ENCODE assay signal across 1 cellular context in the genomic region with DNA sequence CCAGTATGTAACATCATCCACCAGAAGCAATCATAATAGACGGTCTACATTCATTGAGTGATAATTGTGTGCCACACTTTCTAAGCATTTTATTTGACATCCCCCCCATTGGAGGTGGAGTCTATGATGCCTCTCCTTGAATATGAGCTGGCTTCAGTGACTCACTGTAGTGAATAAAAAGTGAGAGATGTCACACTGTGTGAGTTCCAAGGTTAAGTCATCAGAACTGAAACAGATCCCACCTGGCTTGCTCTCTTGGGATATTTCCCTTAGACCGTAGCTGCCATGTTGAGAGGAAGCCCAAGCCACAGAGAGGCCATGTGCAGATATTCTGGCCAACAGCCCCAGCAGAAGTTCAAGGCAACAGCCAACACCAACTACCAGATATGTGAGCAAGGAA.
TF ChIP-seq lines count a peak whose summit lies in the region.

No MANE protein-coding gene starts in this region.

TF ChIP-seq in GM23338, 12 proteins besides CTCF, POLR2A, EP300 and RAD21 (continued from another document):
- TF ChIP-seq, protein P1, sequence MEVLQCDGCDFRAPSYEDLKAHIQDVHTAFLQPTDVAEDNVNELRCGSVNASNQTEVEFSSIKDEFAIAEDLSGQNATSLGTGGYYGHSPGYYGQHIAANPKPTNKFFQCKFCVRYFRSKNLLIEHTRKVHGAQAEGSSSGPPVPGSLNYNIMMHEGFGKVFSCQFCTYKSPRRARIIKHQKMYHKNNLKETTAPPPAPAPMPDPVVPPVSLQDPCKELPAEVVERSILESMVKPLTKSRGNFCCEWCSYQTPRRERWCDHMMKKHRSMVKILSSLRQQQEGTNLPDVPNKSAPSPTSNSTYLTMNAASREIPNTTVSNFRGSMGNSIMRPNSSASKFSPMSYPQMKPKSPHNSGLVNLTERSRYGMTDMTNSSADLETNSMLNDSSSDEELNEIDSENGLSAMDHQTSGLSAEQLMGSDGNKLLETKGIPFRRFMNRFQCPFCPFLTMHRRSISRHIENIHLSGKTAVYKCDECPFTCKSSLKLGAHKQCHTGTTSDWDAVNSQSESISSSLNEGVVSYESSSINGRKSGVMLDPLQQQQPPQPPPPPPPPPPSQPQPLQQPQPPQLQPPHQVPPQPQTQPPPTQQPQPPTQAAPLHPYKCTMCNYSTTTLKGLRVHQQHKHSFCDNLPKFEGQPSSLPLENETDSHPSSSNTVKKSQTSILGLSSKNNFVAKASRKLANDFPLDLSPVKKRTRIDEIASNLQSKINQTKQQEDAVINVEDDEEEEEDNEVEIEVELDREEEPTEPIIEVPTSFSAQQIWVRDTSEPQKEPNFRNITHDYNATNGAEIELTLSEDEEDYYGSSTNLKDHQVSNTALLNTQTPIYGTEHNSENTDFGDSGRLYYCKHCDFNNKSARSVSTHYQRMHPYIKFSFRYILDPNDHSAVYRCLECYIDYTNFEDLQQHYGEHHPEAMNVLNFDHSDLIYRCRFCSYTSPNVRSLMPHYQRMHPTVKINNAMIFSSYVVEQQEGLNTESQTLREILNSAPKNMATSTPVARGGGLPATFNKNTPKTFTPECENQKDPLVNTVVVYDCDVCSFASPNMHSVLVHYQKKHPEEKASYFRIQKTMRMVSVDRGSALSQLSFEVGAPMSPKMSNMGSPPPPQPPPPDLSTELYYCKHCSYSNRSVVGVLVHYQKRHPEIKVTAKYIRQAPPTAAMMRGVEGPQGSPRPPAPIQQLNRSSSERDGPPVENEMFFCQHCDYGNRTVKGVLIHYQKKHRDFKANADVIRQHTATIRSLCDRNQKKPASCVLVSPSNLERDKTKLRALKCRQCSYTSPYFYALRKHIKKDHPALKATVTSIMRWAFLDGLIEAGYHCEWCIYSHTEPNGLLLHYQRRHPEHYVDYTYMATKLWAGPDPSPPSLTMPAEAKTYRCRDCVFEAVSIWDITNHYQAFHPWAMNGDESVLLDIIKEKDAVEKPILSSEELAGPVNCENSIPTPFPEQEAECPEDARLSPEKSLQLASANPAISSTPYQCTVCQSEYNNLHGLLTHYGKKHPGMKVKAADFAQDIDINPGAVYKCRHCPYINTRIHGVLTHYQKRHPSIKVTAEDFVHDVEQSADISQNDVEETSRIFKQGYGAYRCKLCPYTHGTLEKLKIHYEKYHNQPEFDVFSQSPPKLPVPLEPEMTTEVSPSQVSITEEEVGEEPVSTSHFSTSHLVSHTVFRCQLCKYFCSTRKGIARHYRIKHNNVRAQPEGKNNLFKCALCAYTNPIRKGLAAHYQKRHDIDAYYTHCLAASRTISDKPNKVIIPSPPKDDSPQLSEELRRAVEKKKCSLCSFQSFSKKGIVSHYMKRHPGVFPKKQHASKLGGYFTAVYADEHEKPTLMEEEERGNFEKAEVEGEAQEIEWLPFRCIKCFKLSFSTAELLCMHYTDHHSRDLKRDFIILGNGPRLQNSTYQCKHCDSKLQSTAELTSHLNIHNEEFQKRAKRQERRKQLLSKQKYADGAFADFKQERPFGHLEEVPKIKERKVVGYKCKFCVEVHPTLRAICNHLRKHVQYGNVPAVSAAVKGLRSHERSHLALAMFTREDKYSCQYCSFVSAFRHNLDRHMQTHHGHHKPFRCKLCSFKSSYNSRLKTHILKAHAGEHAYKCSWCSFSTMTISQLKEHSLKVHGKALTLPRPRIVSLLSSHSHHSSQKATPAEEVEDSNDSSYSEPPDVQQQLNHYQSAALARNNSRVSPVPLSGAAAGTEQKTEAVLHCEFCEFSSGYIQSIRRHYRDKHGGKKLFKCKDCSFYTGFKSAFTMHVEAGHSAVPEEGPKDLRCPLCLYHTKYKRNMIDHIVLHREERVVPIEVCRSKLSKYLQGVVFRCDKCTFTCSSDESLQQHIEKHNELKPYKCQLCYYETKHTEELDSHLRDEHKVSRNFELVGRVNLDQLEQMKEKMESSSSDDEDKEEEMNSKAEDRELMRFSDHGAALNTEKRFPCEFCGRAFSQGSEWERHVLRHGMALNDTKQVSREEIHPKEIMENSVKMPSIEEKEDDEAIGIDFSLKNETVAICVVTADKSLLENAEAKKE (CRISPR knock-in tag; IDR thresholded peaks at IDR 0.05) = no peak
- TF ChIP-seq, protein P2, sequence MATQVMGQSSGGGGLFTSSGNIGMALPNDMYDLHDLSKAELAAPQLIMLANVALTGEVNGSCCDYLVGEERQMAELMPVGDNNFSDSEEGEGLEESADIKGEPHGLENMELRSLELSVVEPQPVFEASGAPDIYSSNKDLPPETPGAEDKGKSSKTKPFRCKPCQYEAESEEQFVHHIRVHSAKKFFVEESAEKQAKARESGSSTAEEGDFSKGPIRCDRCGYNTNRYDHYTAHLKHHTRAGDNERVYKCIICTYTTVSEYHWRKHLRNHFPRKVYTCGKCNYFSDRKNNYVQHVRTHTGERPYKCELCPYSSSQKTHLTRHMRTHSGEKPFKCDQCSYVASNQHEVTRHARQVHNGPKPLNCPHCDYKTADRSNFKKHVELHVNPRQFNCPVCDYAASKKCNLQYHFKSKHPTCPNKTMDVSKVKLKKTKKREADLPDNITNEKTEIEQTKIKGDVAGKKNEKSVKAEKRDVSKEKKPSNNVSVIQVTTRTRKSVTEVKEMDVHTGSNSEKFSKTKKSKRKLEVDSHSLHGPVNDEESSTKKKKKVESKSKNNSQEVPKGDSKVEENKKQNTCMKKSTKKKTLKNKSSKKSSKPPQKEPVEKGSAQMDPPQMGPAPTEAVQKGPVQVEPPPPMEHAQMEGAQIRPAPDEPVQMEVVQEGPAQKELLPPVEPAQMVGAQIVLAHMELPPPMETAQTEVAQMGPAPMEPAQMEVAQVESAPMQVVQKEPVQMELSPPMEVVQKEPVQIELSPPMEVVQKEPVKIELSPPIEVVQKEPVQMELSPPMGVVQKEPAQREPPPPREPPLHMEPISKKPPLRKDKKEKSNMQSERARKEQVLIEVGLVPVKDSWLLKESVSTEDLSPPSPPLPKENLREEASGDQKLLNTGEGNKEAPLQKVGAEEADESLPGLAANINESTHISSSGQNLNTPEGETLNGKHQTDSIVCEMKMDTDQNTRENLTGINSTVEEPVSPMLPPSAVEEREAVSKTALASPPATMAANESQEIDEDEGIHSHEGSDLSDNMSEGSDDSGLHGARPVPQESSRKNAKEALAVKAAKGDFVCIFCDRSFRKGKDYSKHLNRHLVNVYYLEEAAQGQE (IDR thresholded peaks at IDR 0.05; ENCODE audit: unreplicated experiment) = no peak
- TF ChIP-seq ZNF114 (CRISPR knock-in tag; IDR thresholded peaks at IDR 0.05) (no peak), ZNF331 (CRISPR knock-in tag; IDR thresholded peaks at IDR 0.05; ENCODE audit: low read depth) (no peak), STAT1 (IDR thresholded peaks at IDR 0.05; ENCODE audit: unreplicated experiment) (no peak), POLR2AphosphoS5 (IDR thresholded peaks at IDR 0.05; ENCODE audit: low read depth) (no peak)
TF ChIP-seq in GM23338: peak in this region for 0.
